Comparison of ENCODE assay signal across 16 cellular contexts in genomic region chr4:86092684-86093083, GRCh38.
DNase-seq lines count a peak whose midpoint lies in the region; TF ChIP-seq lines count a peak whose summit lies in the region.
"Had no signal": no experiment of that assay in that cellular context is flagged by ENCODE, and none has a peak within 500 bp of the region (broad histone marks: within the 10 kb centered on the region; RNA-seq: fewer than 3 reads in every experiment).

No MANE protein-coding gene starts in this region.

- H3K27me3 ChIP-seq in AG04450 (ENCODE audit: control insufficient read depth, insufficient read depth, low read length) (no peaks in the 10 kb centered on the region), testis (no peaks in the 10 kb centered on the region), sigmoid colon (no peaks in the 10 kb centered on the region)
- H3K27me3 ChIP-seq: right atrium auricular region had no signal

- no peak for TF ChIP-seq EP300 in sigmoid colon (IDR thresholded peaks at IDR 0.05)

- H3K27me3 Mint-ChIP-seq in HFFc6 (ENCODE audit: insufficient read depth) = no peaks in the 10 kb centered on the region
- H3K27me3 Mint-ChIP-seq: activated naive CD4-positive, alpha-beta T cell treated with anti-CD3 and anti-CD28 coated beads, Interleukin-2, amount 50 U/mL, for 24 hours; dendritic cell treated with granulocyte-macrophage colony-stimulating factor and Interleukin-4, amounts not matched to agents 40 ng/mL and 50 ng/mL, for 4 days; naive B cell had no signal

- H3K9me3 Mint-ChIP-seq in HFFc6 = no peaks in the 10 kb centered on the region
- H3K9me3 Mint-ChIP-seq: activated naive CD4-positive, alpha-beta T cell treated with anti-CD3 and anti-CD28 coated beads, Interleukin-2, amount 50 U/mL, for 24 hours; dendritic cell treated with granulocyte-macrophage colony-stimulating factor and Interleukin-4, amounts not matched to agents 40 ng/mL and 50 ng/mL, for 4 days; naive B cell had no signal

- intact Hi-C loops in testis (cut with DNase I; ENCODE audit: low total_unique reads) (no loop called here), sigmoid colon (cut with DNase I) (no loop called here)

- TF ChIP-seq CTCF in AG04450 (IDR thresholded peaks at IDR 0.05; ENCODE audit: low read depth, low read length) (no peak), HFFc6 (IDR thresholded peaks at IDR 0.05) (no peak), fibroblast of villous mesenchyme (IDR thresholded peaks at IDR 0.05; ENCODE audit: insufficient read depth, low read depth, low read length) (no peak), testis (IDR thresholded peaks at IDR 0.05) (no peak), sigmoid colon (IDR thresholded peaks at IDR 0.05) (no peak)

- H3K27ac Mint-ChIP-seq in HFFc6 = peak overlapping the region; percentile 17; the same call in 1 of the 2 replicates
- H3K27ac Mint-ChIP-seq: activated naive CD4-positive, alpha-beta T cell treated with anti-CD3 and anti-CD28 coated beads, Interleukin-2, amount 50 U/mL, for 24 hours; CD14-positive monocyte; dendritic cell treated with granulocyte-macrophage colony-stimulating factor and Interleukin-4, amounts not matched to agents 40 ng/mL and 50 ng/mL, for 4 days; naive B cell had no signal

- H3K36me3 Mint-ChIP-seq in HFFc6 (ENCODE audit: low read depth) = no peaks in the 10 kb centered on the region
- H3K36me3 Mint-ChIP-seq: activated naive CD4-positive, alpha-beta T cell treated with anti-CD3 and anti-CD28 coated beads, Interleukin-2, amount 50 U/mL, for 24 hours; CD14-positive monocyte; naive B cell had no signal

- H3K4me3 ChIP-seq in AG04450 (ENCODE audit: low read depth, low read length) = no peak overlapping the region
- H3K4me3 ChIP-seq in fibroblast of villous mesenchyme (ENCODE audit: low read depth, low read length) = no peak overlapping the region
- H3K4me3 ChIP-seq in testis = no peak overlapping the region
- no peak overlapping the region for H3K4me3 ChIP-seq in sigmoid colon
- H3K4me3 ChIP-seq: right atrium auricular region had no signal

- H3K9me3 ChIP-seq in AG04450 (ENCODE audit: control insufficient read depth, insufficient read depth, low read length) (no peaks in the 10 kb centered on the region), testis (no peaks in the 10 kb centered on the region), sigmoid colon (no peaks in the 10 kb centered on the region)
- H3K9me3 ChIP-seq: right atrium auricular region had no signal

- H3K27ac ChIP-seq in AG04450 (ENCODE audit: low read depth, low read length) (no peak overlapping the region), testis (no peak overlapping the region), sigmoid colon (no peak overlapping the region)
- H3K27ac ChIP-seq: right atrium auricular region had no signal

- no peak overlapping the region for H3K4me3 Mint-ChIP-seq in HFFc6
- H3K4me3 Mint-ChIP-seq: activated naive CD4-positive, alpha-beta T cell treated with anti-CD3 and anti-CD28 coated beads, Interleukin-2, amount 50 U/mL, for 24 hours; CD14-positive monocyte; dendritic cell treated with granulocyte-macrophage colony-stimulating factor and Interleukin-4, amounts not matched to agents 40 ng/mL and 50 ng/mL, for 4 days; naive B cell had no signal

- no peaks in the 10 kb centered on the region for H3K4me1 ChIP-seq in testis
- no peaks in the 10 kb centered on the region for H3K4me1 ChIP-seq in sigmoid colon
- H3K4me1 ChIP-seq: right atrium auricular region had no signal

- CTCF ChIA-PET in AG04450 (lab: Charles Lee) = no interaction called here

- H3K4me1 Mint-ChIP-seq in HFFc6 (ENCODE audit: low read depth) = peaks cover 11% of the 10 kb centered on the region
- H3K4me1 Mint-ChIP-seq: activated naive CD4-positive, alpha-beta T cell treated with anti-CD3 and anti-CD28 coated beads, Interleukin-2, amount 50 U/mL, for 24 hours; CD14-positive monocyte; naive B cell had no signal

- H3K36me3 ChIP-seq in testis (ENCODE audit: low read depth, missing control alignments) (no peaks in the 10 kb centered on the region), sigmoid colon (no peaks in the 10 kb centered on the region)
- H3K36me3 ChIP-seq: right atrium auricular region had no signal

- POLR2A ChIA-PET in AG04450 (lab: Yijun Ruan, JAX) = interaction anchor here (0.6 kb wide), 1 partner anchor 772 kb away, joined by 4 read pairs; no protein-coding TSS in a partner anchor

- DNase-seq in AG04450 (ENCODE audit: low read depth, low spot score) (peak; percentile 26), HFFc6 (peak; percentile 73), amniotic stem cell (lab: John Stamatoyannopoulos, UW) (peak; percentile 53), fibroblast of villous mesenchyme (ENCODE audit: low read depth) (peak; percentile 45), testis (no peak), sigmoid colon (no peak), activated T-cell treated with anti-CD3 and anti-CD28 coated beads for 4 hours (no peak), GOT3 (lab: John Stamatoyannopoulos, UW) (no peak)
- DNase-seq: GDM1; naive B cell; NCI-H187; stimulated activated naive CD4-positive, alpha-beta T cell treated with Interleukin-2 at 50 U/mL for 16 hours had no signal

- TF ChIP-seq POLR2A in testis (IDR thresholded peaks at IDR 0.05) (no peak), sigmoid colon (IDR thresholded peaks at IDR 0.05) (no peak)

Comparison
In these comparisons a context has a peak if more than half of its experiments do, and no peak if none do; other contexts are left out.
1. DNase-seq: peak in AG04450 (single experiment), HFFc6 (single experiment), amniotic stem cell (single experiment) and fibroblast of villous mesenchyme (single experiment); none in testis (single experiment), sigmoid colon (single experiment), activated T-cell treated with anti-CD3 and anti-CD28 coated beads for 4 hours (single experiment) and GOT3 (single experiment).